ENCODE assay signal across 14 cellular contexts in genomic region chr6:83467620-83468036, GRCh38. TPM values are rescaled to one million over a fixed set of nuclear protein-coding genes. Genes with fewer than 3 reads are reported as not detected.
A peak's percentile ranks its signal among the peaks of the same experiment; 100 is the strongest.
DNase-seq lines count a peak whose midpoint lies in the region; ATAC-seq, FAIRE-seq and TF ChIP-seq lines count a peak whose summit lies in the region.
"Had no signal": no experiment of that assay in that cellular context is flagged by ENCODE, and none has a peak within 500 bp of the region (broad histone marks: within the 10 kb centered on the region; RNA-seq: fewer than 3 reads in every experiment).

No MANE protein-coding gene starts in this region.

- FAIRE-seq in GM12891 (lab: Jason Lieb, UNC): peak; percentile 51

- ATAC-seq in GM21619 (IDR thresholded peaks at IDR 0.05; ENCODE audit: unreplicated experiment) (no peak), GM18909 (IDR thresholded peaks at IDR 0.05; ENCODE audit: poor library complexity, unreplicated experiment) (no peak), HG02884 (IDR thresholded peaks at IDR 0.05; ENCODE audit: unreplicated experiment) (no peak)
- ATAC-seq: esophagus mucosa had no signal

- intact Hi-C loops in head of caudate nucleus (cut with DNase I) (no loop called here), posterior cingulate gyrus (cut with DNase I) (no loop called here)

- no peak for TF ChIP-seq POLR2A in GM12891 (IDR thresholded peaks at IDR 0.05; ENCODE audit: low read depth, low read length)

- DNase-seq in GM12891 (ENCODE audit: insufficient read length, low spot score) (no peak), RPMI8226 (peak; percentile 65), head of caudate nucleus (peak in 35 of 42 donors; percentile 3 to 62 (median 33)), posterior cingulate gyrus (peak in 6 of 10 donors; percentile 8 to 81 (median 14)), NCI-H2107 treated with DMSO at 0.1 percent for 48 hours (lab: John Stamatoyannopoulos, UW; ENCODE audit: unreplicated experiment) (no peak)
- DNase-seq: activated naive CD8-positive, alpha-beta T cell treated with anti-CD3 and anti-CD28 coated beads for 36 hours; DND-41; NCI-H1436 treated with DMSO at 0.1 percent for 48 hours; NCI-H526; stimulated activated CD4-positive, alpha-beta T cell treated with anti-CD3 and anti-CD28 coated beads, Interleukin-2, amount 100 ng/mL, for 48 hours had no signal

TF ChIP-seq in GM12891, 5 proteins besides CTCF, POLR2A, EP300 and RAD21:
- no peak for TF ChIP-seq POLR2AphosphoS5 (IDR thresholded peaks at IDR 0.05; ENCODE audit: low read depth, low read length)
- no peak for TF ChIP-seq SPI1 (IDR thresholded peaks at IDR 0.05; ENCODE audit: low read depth, low read length)
- TF ChIP-seq TAF1 (IDR thresholded peaks at IDR 0.05; ENCODE audit: low read depth, low read length): no peak
- no peak for TF ChIP-seq PAX5 (IDR thresholded peaks at IDR 0.05; ENCODE audit: insufficient read depth, low read length, severe bottlenecking)
- no peak for TF ChIP-seq POU2F2 (IDR thresholded peaks at IDR 0.05; ENCODE audit: low read depth, low read length)

RNA-seq across cellular contexts. Expression of gene ME1, which starts 36.8 kb away (rescaled TPM):
- polyA plus RNA-seq in GM12891 (2012; ENCODE audit: low read depth, missing spikeins): 3.4 TPM

RNA-seq across cellular contexts. Expression of gene PRSS35, which starts 44.7 kb away (rescaled TPM):
- not detected for polyA plus RNA-seq in GM12891 (2012; ENCODE audit: low read depth, missing spikeins)

Comparison
In these comparisons a context has a peak if more than half of its experiments do, and no peak if none do; other contexts are left out.
1. DNase-seq: peak in RPMI8226 (single experiment), head of caudate nucleus (35 of 42) and posterior cingulate gyrus (6 of 10); none in GM12891 (single experiment) and NCI-H2107 treated with DMSO at 0.1 percent for 48 hours (single experiment).